19 cellular contexts compared by ENCODE assay signal in genomic region chr10:124197301-124198148, GRCh38.
A peak's percentile ranks its signal among the peaks of the same experiment; 100 is the strongest.
DNase-seq lines count a peak whose midpoint lies in the region; ATAC-seq and TF ChIP-seq lines count a peak whose summit lies in the region.
"Had no signal": no experiment of that assay in that cellular context is flagged by ENCODE, and none has a peak within 500 bp of the region (broad histone marks: within the 10 kb centered on the region; RNA-seq: fewer than 3 reads in every experiment).

No MANE protein-coding gene starts in this region.

- POLR2A ChIA-PET in WTC11 (lab: Charles Lee): no interaction called here

- no peak for TF ChIP-seq EP300 in gastroesophageal sphincter (IDR thresholded peaks at IDR 0.05)

- H3K4me1 ChIP-seq in ascending aorta (peaks cover 5 to 6% of the 10 kb centered on the region in 2 donors), gastroesophageal sphincter (peaks cover 0 to 4% (median 0%) of the 10 kb centered on the region in 3 donors), neuronal stem cell (ENCODE audit: control insufficient read depth in 2 of 2, insufficient read depth in 1 of 2, low read depth in 1 of 2, low read length in 2 of 2) (peaks cover 5 to 11% of the 10 kb centered on the region in 2 donors)
- H3K4me1 ChIP-seq: breast epithelium had no signal

- H3K9ac ChIP-seq in neuronal stem cell (ENCODE audit: low read depth, low read length, poor library complexity): no peak overlapping the region

- H4K91ac ChIP-seq in neuronal stem cell (ENCODE audit: low read depth, low read length, poor library complexity): no peak overlapping the region

- H3K79me1 ChIP-seq in neuronal stem cell (ENCODE audit: low read depth, low read length): no peaks in the 10 kb centered on the region

- ATAC-seq in gastroesophageal sphincter (no peak), HG03135 (IDR thresholded peaks at IDR 0.05; ENCODE audit: unreplicated experiment) (no peak), WTC11 (no peak)
- ATAC-seq: activated CD4-positive, alpha-beta T cell treated with anti-CD3 and anti-CD28 coated beads for 36 hours; stimulated activated naive CD8-positive, alpha-beta T cell treated with anti-CD3 and anti-CD28 coated beads, Interleukin-15, Interleukin-2, amounts not matched to agents 100 U/mL and 50 U/mL, for 24 hours had no signal

- no peak overlapping the region for H3K23ac ChIP-seq in neuronal stem cell (ENCODE audit: low read depth, low read length, poor library complexity)

- no peak overlapping the region for H3K4ac ChIP-seq in neuronal stem cell (ENCODE audit: low read length)

- 56 to 67% methylated on average over 4 to 12 of the region's 26 CpGs for WGBS in gastroesophageal sphincter (ENCODE audit: low coverage in 1 of 2), 2 donors
- no CpG with 5 or more reads among the region's 26 CpGs for WGBS in neuronal stem cell (ENCODE audit: extremely low coverage in 2 of 2, insufficient read length in 2 of 2, insufficient replicate concordance in 1 of 2), 2 donors

- H3K4me2 ChIP-seq in neuronal stem cell (ENCODE audit: insufficient read depth, low read length, poor library complexity, severe bottlenecking): no peak overlapping the region

- no peak overlapping the region for H3K4me3 Mint-ChIP-seq in WTC11
- H3K4me3 Mint-ChIP-seq: activated CD4-positive, alpha-beta T cell treated with anti-CD3 and anti-CD28 coated beads for 36 hours; CD4-positive, alpha-beta memory T cell had no signal

- H2BK15ac ChIP-seq in neuronal stem cell (ENCODE audit: low read length): no peak overlapping the region

- no peak for TF ChIP-seq POLR2A in gastroesophageal sphincter (IDR thresholded peaks at IDR 0.05)

- H3K27me3 Mint-ChIP-seq in WTC11 (ENCODE audit: low read depth): peaks cover 6% of the 10 kb centered on the region

- TF ChIP-seq CTCF in ascending aorta (IDR thresholded peaks at IDR 0.05) (no peak), gastroesophageal sphincter (IDR thresholded peaks at IDR 0.05) (no peak), WTC11 (IDR thresholded peaks at IDR 0.05) (no peak)

- CTCF ChIA-PET in WTC11 (lab: Charles Lee): interaction anchor here (2.0 kb wide), 1 partner anchor 192 kb away, joined by 8 read pairs; no protein-coding TSS in a partner anchor

- H3K9me3 ChIP-seq in ascending aorta (no peaks in the 10 kb centered on the region), gastroesophageal sphincter (no peaks in the 10 kb centered on the region), neuronal stem cell (replicated peaks in 1 of 2; ENCODE audit: control insufficient read depth in 2 of 2, insufficient read depth in 1 of 2, low read depth in 1 of 2, low read length in 2 of 2) (no peaks in the 10 kb centered on the region)
- H3K9me3 ChIP-seq: breast epithelium had no signal

- H2BK5ac ChIP-seq in neuronal stem cell (ENCODE audit: low read length): no peak overlapping the region

- H2AK5ac ChIP-seq in neuronal stem cell (ENCODE audit: low read depth, low read length): no peak overlapping the region

- H3K36me3 Mint-ChIP-seq in WTC11: no peaks in the 10 kb centered on the region
- H3K36me3 Mint-ChIP-seq: CD4-positive, alpha-beta memory T cell had no signal

- H3K18ac ChIP-seq in neuronal stem cell (ENCODE audit: low read length): peak overlapping the region; percentile 38

- peaks cover 13% of the 10 kb centered on the region for H3K9me3 Mint-ChIP-seq in WTC11

- H3K27me3 ChIP-seq in ascending aorta (no peaks in the 10 kb centered on the region), gastroesophageal sphincter (peaks cover 5% of the 10 kb centered on the region), neuronal stem cell (ENCODE audit: control insufficient read depth in 3 of 3, insufficient read depth in 3 of 3, low read depth in 1 of 3, low read length in 3 of 3) (no peaks in the 10 kb centered on the region)
- H3K27me3 ChIP-seq: breast epithelium had no signal

- H3K4me3 ChIP-seq in ascending aorta (no peak overlapping the region), gastroesophageal sphincter (no peak overlapping the region), neuronal stem cell (ENCODE audit: low read length in 2 of 2) (no peak overlapping the region)
- H3K4me3 ChIP-seq: breast epithelium had no signal

- H3K27ac ChIP-seq in ascending aorta (peak overlapping the region; percentile 84), gastroesophageal sphincter (peak overlapping the region in 3 of 4 donors; percentile 27 to 37 (median 29)), neuronal stem cell (replicated peaks; ENCODE audit: low read length) (no peak overlapping the region)

- H3K4me1 Mint-ChIP-seq in WTC11: peaks cover 7% of the 10 kb centered on the region
- H3K4me1 Mint-ChIP-seq: activated CD4-positive, alpha-beta T cell treated with anti-CD3 and anti-CD28 coated beads for 36 hours; CD4-positive, alpha-beta memory T cell had no signal

- H3K36me3 ChIP-seq in ascending aorta: no peaks in the 10 kb centered on the region
- no peaks in the 10 kb centered on the region for H3K36me3 ChIP-seq in gastroesophageal sphincter
- H3K36me3 ChIP-seq in neuronal stem cell (replicated peaks in 1 of 2; ENCODE audit: control insufficient read depth in 2 of 2, insufficient read depth in 2 of 2, low read length in 2 of 2): no peaks in the 10 kb centered on the region
- H3K36me3 ChIP-seq: breast epithelium had no signal

- no peak overlapping the region for H3K27ac Mint-ChIP-seq in WTC11
- H3K27ac Mint-ChIP-seq: activated CD4-positive, alpha-beta T cell treated with anti-CD3 and anti-CD28 coated beads for 36 hours; CD4-positive, alpha-beta memory T cell; progenitor cell of endocrine pancreas had no signal

- peak; percentile 39 to 78 for DNase-seq in ascending aorta (ENCODE audit: low spot score in 2 of 2)
- DNase-seq in neuronal stem cell (ENCODE audit: low spot score): no peak
- DNase-seq in superior temporal gyrus (ENCODE audit: extremely low spot score): peak; percentile 60
- no peak for DNase-seq in effector CD8-positive, alpha-beta T cell (lab: John Stamatoyannopoulos, UW)
- no peak for DNase-seq in T1000 (lab: John Stamatoyannopoulos, UW)
- no peak for DNase-seq in WTC11 (ENCODE audit: low spot score)
- DNase-seq: activated CD4-positive, alpha-beta T cell treated with anti-CD3 and anti-CD28 coated beads for 36 hours; CD4-positive, alpha-beta memory T cell; H7; Karpas-422; mammary epithelial cell; NCI-H1436 treated with DMSO at 0.1 percent for 48 hours; NCI-H526; stimulated activated naive CD8-positive, alpha-beta T cell treated with anti-CD3 and anti-CD28 coated beads, Interleukin-15, Interleukin-2, amounts not matched to agents 100 U/mL and 50 U/mL, for 24 hours; T-helper 1 cell had no signal

- H2AFZ ChIP-seq in neuronal stem cell (ENCODE audit: low read length): peak overlapping the region; percentile 85

- H3K14ac ChIP-seq in neuronal stem cell (ENCODE audit: low read length): no peak overlapping the region

- intact Hi-C loops in ascending aorta (cut with DNase I): no loop called here

- no peak overlapping the region for H2BK12ac ChIP-seq in neuronal stem cell (ENCODE audit: low read length)

- H2BK120ac ChIP-seq in neuronal stem cell (ENCODE audit: low read depth, low read length): no peak overlapping the region

- H4K8ac ChIP-seq in neuronal stem cell (ENCODE audit: low read depth, low read length): no peak overlapping the region

TF ChIP-seq in WTC11, 78 proteins besides CTCF, POLR2A, EP300 and RAD21 (continues in another document):
- no peak for TF ChIP-seq ZNF219 (CRISPR knock-in tag; IDR thresholded peaks at IDR 0.05; ENCODE audit: borderline replicate concordance)
- TF ChIP-seq ETV6 (CRISPR knock-in tag; IDR thresholded peaks at IDR 0.05): no peak
- TF ChIP-seq USF1 (CRISPR knock-in tag; IDR thresholded peaks at IDR 0.05): no peak
- no peak for TF ChIP-seq USF2 (CRISPR knock-in tag; IDR thresholded peaks at IDR 0.05)
- no peak for TF ChIP-seq FOXP4 (CRISPR knock-in tag; IDR thresholded peaks at IDR 0.05)

Comparison
In these comparisons a context has a peak if more than half of its experiments do, and no peak if none do; other contexts are left out.
1. DNase-seq: peak in ascending aorta (2 of 2) and superior temporal gyrus (single experiment); none in neuronal stem cell (single experiment), effector CD8-positive, alpha-beta T cell (single experiment), T1000 (single experiment) and WTC11 (single experiment).